Comparison of ENCODE assay signal across 7 cellular contexts in genomic region chr12:53791735-53792326, GRCh38. TPM values are rescaled to one million over a fixed set of nuclear protein-coding genes. Genes with fewer than 3 reads are reported as not detected.
DNase-seq lines count a peak whose midpoint lies in the region; ATAC-seq and TF ChIP-seq lines count a peak whose summit lies in the region.

No MANE protein-coding gene starts in this region.

- H3K79me2 ChIP-seq in mammary epithelial cell (ENCODE audit: insufficient read depth, low read length), result no peaks in the 10 kb centered on the region

- no peaks in the 10 kb centered on the region for H4K20me1 ChIP-seq in mammary epithelial cell (ENCODE audit: insufficient read depth, low read length)

- dilution Hi-C loops in mammary epithelial cell (cut with HindIII; ENCODE audit: low sequenced_read_pairs), result no loop called here

- in situ Hi-C loops in mammary epithelial cell (cut with MboI; ENCODE audit: low sequenced_read_pairs in 2 of 2), result loop anchor here in 1 of 2 donors (10.0 kb wide), 1 partner anchor 153 kb away; no protein-coding TSS in a partner anchor

- CTCF ChIA-PET in mammary epithelial cell (lab: Charles Lee; ENCODE audit: low non-redundant PET), result no interaction called here

- peak; percentile 50; the same call in 2 of the 3 replicates for TF ChIP-seq CTCF in GM12872 (IDR thresholded peaks at IDR 0.05; ENCODE audit: insufficient read depth, low read depth, low read length)
- peak in 4 of 6 experiments; percentile 29 to 54 (median 33) for TF ChIP-seq CTCF in Peyer's patch (IDR thresholded peaks at IDR 0.05)
- TF ChIP-seq CTCF in mammary epithelial cell (conservative IDR thresholded peaks at IDR 0.05 in 1 of 2, IDR thresholded peaks at IDR 0.05 in 1 of 2; ENCODE audit: extremely low read depth in 1 of 2, insufficient read depth in 1 of 2, low read depth in 1 of 2, low read length in 2 of 2), result peak; percentile 48 to 68
- TF ChIP-seq CTCF in retinal pigment epithelial cell (conservative IDR thresholded peaks at IDR 0.05; ENCODE audit: low read depth, low read length), result peak; percentile 54

- H2AFZ ChIP-seq in mammary epithelial cell (ENCODE audit: low read depth, low read length), result no peak overlapping the region

- H3K27me3 ChIP-seq in Peyer's patch (no peaks in the 10 kb centered on the region), mammary epithelial cell (ENCODE audit: insufficient read depth, low read length) (no peaks in the 10 kb centered on the region)

- ATAC-seq in HG03378 (IDR thresholded peaks at IDR 0.05; ENCODE audit: unreplicated experiment), result no peak
- ATAC-seq in HG03175 (IDR thresholded peaks at IDR 0.05; ENCODE audit: unreplicated experiment), result no peak

- no peak overlapping the region for H3K27ac ChIP-seq in Peyer's patch
- no peak overlapping the region for H3K27ac ChIP-seq in mammary epithelial cell (ENCODE audit: insufficient read depth, low read depth, low read length)

- H3K4me2 ChIP-seq in mammary epithelial cell (ENCODE audit: insufficient read depth, low read depth, low read length), result no peak overlapping the region

- H3K4me1 ChIP-seq in Peyer's patch, result no peaks in the 10 kb centered on the region
- no peaks in the 10 kb centered on the region for H3K4me1 ChIP-seq in mammary epithelial cell (ENCODE audit: insufficient read depth, low read length)

- 18% methylated on average over 1 of the region's 1 CpG for WGBS in mammary epithelial cell (ENCODE audit: low coverage, missing lambda C conversion rate)

- intact Hi-C loops in mammary epithelial cell (cut with micrococcal nuclease), result loop anchor here (1.0 kb wide), 3 partner anchors 146 to 197 kb away; partner anchors contain the start of gene HOXC13

- TF ChIP-seq POLR2A in Peyer's patch (IDR thresholded peaks at IDR 0.05), result no peak

- H3K9me3 ChIP-seq in Peyer's patch (no peaks in the 10 kb centered on the region), mammary epithelial cell (replicated peaks; ENCODE audit: insufficient read depth, low read length) (no peaks in the 10 kb centered on the region)

- no peak overlapping the region for H3K9ac ChIP-seq in mammary epithelial cell (ENCODE audit: insufficient read depth, low read length)

- H3K36me3 ChIP-seq in Peyer's patch (no peaks in the 10 kb centered on the region), mammary epithelial cell (ENCODE audit: insufficient read depth, low read length) (no peaks in the 10 kb centered on the region)

- DNase-seq in Peyer's patch (peak in 2 of 3 donors; percentile 19 to 49), mammary epithelial cell (peak; percentile 26), retinal pigment epithelial cell (ENCODE audit: low read depth) (no peak), cerebellar cortex (ENCODE audit: low spot score) (no peak)

- no TSS peak for BruUV-seq in mammary epithelial cell (replicated peaks; lab: Mats Ljungman, UMichigan)

- H3K4me3 ChIP-seq in Peyer's patch, result no peak overlapping the region
- H3K4me3 ChIP-seq in mammary epithelial cell (replicated peaks in 1 of 3; ENCODE audit: insufficient read depth in 1 of 3, low read depth in 2 of 3, low read length in 3 of 3), result no peak overlapping the region
- no peak overlapping the region for H3K4me3 ChIP-seq in retinal pigment epithelial cell (ENCODE audit: low read length)

RNA-seq across cellular contexts. Expression of gene CISTR, which starts 40.1 kb away (rescaled TPM):
- not detected for total RNA-seq in Peyer's patch
- total RNA-seq in mammary epithelial cell, result not detected
- not detected for polyA plus RNA-seq in mammary epithelial cell
- not detected for polyA minus RNA-seq in mammary epithelial cell

Comparison
In these comparisons a context has a peak if more than half of its experiments do, and no peak if none do; other contexts are left out.
1. DNase-seq: peak in Peyer's patch (2 of 3) and mammary epithelial cell (single experiment); none in retinal pigment epithelial cell (single experiment) and cerebellar cortex (single experiment).
2. Peak in every context shown above with its lines, with median percentiles within 50 percentile points of each other: CTCF ChIP-seq.